In the genomic region with DNA sequence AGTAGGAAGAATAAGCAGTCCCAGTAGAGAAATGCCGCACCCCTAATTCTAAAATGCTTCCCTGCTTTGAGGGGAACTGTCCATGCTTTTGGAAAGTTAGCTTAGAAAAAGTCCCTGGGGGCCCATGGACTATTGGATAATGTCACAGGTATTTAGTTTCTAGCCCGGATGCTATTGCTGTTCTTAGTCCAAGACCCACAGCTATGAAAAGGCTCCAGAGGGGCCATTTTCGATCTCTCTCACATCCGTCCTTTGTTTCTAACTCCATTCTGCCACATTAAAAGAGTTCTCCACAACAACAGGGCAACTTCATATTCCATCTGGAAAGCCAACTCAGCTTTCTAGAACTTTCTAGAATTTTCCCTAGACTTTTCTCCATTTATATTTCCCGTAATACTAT, we compare ENCODE assay signal across 18 cellular contexts. TPM values are rescaled to one million over a fixed set of nuclear protein-coding genes. Genes with fewer than 3 reads are reported as not detected.
A peak's percentile ranks its signal among the peaks of the same experiment; 100 is the strongest.
DNase-seq lines count a peak whose midpoint lies in the region; ATAC-seq and TF ChIP-seq lines count a peak whose summit lies in the region.
"Had no signal": no experiment of that assay in that cellular context is flagged by ENCODE, and none has a peak within 500 bp of the region (broad histone marks: within the 10 kb centered on the region; RNA-seq: fewer than 3 reads in every experiment).

No MANE protein-coding gene starts in this region.

- H3K27me3 ChIP-seq in left ventricle myocardium inferior (ENCODE audit: low read depth), result no peaks in the 10 kb centered on the region
- H3K27me3 ChIP-seq in right atrium auricular region, result no peaks in the 10 kb centered on the region
- H3K27me3 ChIP-seq in subcutaneous abdominal adipose tissue (ENCODE audit: control insufficient read depth in 5 of 5, insufficient read depth in 4 of 5, low read length in 5 of 5), result no peaks in the 10 kb centered on the region

- peak overlapping the region; percentile 59 for H3K27ac Mint-ChIP-seq in T-helper 17 cell
- H3K27ac Mint-ChIP-seq: H9 had no signal

- H3K36me3 Mint-ChIP-seq in T-helper 17 cell (ENCODE audit: low read depth), result peaks cover 4% of the 10 kb centered on the region

- TF ChIP-seq CTCF in left ventricle myocardium inferior (IDR thresholded peaks at IDR 0.05; ENCODE audit: borderline replicate concordance), result no peak
- no peak for TF ChIP-seq CTCF in right atrium auricular region (IDR thresholded peaks at IDR 0.05)

- H3K27ac ChIP-seq in left ventricle myocardium inferior (replicated peaks) (peak overlapping the region; percentile 67), right atrium auricular region (no peak overlapping the region), subcutaneous abdominal adipose tissue (ENCODE audit: low read depth, low read length) (peak overlapping the region; percentile 19)

- ATAC-seq in T-helper 17 cell (no peak), GM19328 (IDR thresholded peaks at IDR 0.05; ENCODE audit: unreplicated experiment) (no peak), HG03521 (IDR thresholded peaks at IDR 0.05; ENCODE audit: unreplicated experiment) (no peak)
- ATAC-seq: PC-3 had no signal

- H3K9me3 ChIP-seq in left ventricle myocardium inferior (replicated peaks), result no peaks in the 10 kb centered on the region
- no peaks in the 10 kb centered on the region for H3K9me3 ChIP-seq in right atrium auricular region
- no peaks in the 10 kb centered on the region for H3K9me3 ChIP-seq in T-helper 17 cell (ENCODE audit: control insufficient read depth, low read length, poor library complexity, severe bottlenecking)
- peaks cover 0 to 3% (median 0%) of the 10 kb centered on the region in 5 donors for H3K9me3 ChIP-seq in subcutaneous abdominal adipose tissue (ENCODE audit: control insufficient read depth in 5 of 5, low read length in 5 of 5)

- H3K36me3 ChIP-seq in left ventricle myocardium inferior (no peaks in the 10 kb centered on the region), right atrium auricular region (no peaks in the 10 kb centered on the region), subcutaneous abdominal adipose tissue (ENCODE audit: control insufficient read depth in 5 of 5, insufficient read depth in 5 of 5, low read length in 5 of 5) (peaks cover 0 to 3% (median 0%) of the 10 kb centered on the region in 5 donors)

- no peaks in the 10 kb centered on the region for H3K27me3 Mint-ChIP-seq in T-helper 17 cell

- intact Hi-C loops in left ventricle myocardium inferior (cut with micrococcal nuclease), result no loop called here

- no peak overlapping the region for H3K4me3 Mint-ChIP-seq in T-helper 17 cell
- H3K4me3 Mint-ChIP-seq: H9 had no signal

- DNase-seq in left ventricle myocardium inferior (no peak), right atrium auricular region (ENCODE audit: low spot score) (no peak), T-helper 17 cell (no peak), dermis blood vessel endothelial cell (peak; percentile 74)
- DNase-seq: COR-L47, DMS153, H9, KBM-7, NCI-H1092, NCI-H1694, NCI-H2107, NCI-H226, NCI-H69, PC-3 had no signal

- H3K4me3 ChIP-seq in left ventricle myocardium inferior (no peak overlapping the region), right atrium auricular region (no peak overlapping the region), subcutaneous abdominal adipose tissue (ENCODE audit: low read depth in 1 of 5, low read length in 5 of 5) (no peak overlapping the region)

- H3K4me1 ChIP-seq in left ventricle myocardium inferior (peaks cover 19% of the 10 kb centered on the region), right atrium auricular region (no peaks in the 10 kb centered on the region), subcutaneous abdominal adipose tissue (ENCODE audit: control insufficient read depth in 5 of 5, insufficient read depth in 5 of 5, low read length in 5 of 5) (no peaks in the 10 kb centered on the region)

- no peak overlapping the region for H3K9ac ChIP-seq in subcutaneous abdominal adipose tissue (ENCODE audit: low read length in 5 of 5)

- H3K4me1 Mint-ChIP-seq in T-helper 17 cell, result peaks cover 45% of the 10 kb centered on the region

RNA-seq across cellular contexts. Expression of a gene that starts 47.2 kb away (rescaled TPM):
- total RNA-seq in left ventricle myocardium inferior (18.4 TPM), right atrium auricular region (10 to 100 TPM; 13.2 to 37.4 TPM), T-helper 17 cell (100 to 1,000 TPM; 187 to 205 TPM), dermis blood vessel endothelial cell (58.0 and 89.5 TPM in 2 replicates)
- total RNA-seq: M059J had no signal

Comparison
In these comparisons a context has a peak if more than half of its experiments do, and no peak if none do; other contexts are left out.
1. H3K27ac ChIP-seq: peak in left ventricle myocardium inferior (single experiment) and subcutaneous abdominal adipose tissue (single experiment); none in right atrium auricular region (0 of 2).